In genomic region chr6:25118038-25118437, GRCh38 we compare ENCODE assay signal across 19 cellular contexts.
"Had no signal": no experiment of that assay in that cellular context is flagged by ENCODE, and none has a peak within 500 bp of the region (broad histone marks: within the 10 kb centered on the region; RNA-seq: fewer than 3 reads in every experiment).

No MANE protein-coding gene starts in this region.

- H3K4me3 ChIP-seq: heart left ventricle, pancreas, psoas muscle, right atrium auricular region, SK-N-MC, tibial artery had no signal

- H3K27ac ChIP-seq: epithelial cell of prostate, pancreas, psoas muscle, right atrium auricular region, SK-N-MC, tibial artery, WERI-Rb-1 had no signal

- FAIRE-seq: bronchial epithelial cell, pancreas, TTC549 had no signal

- H3K27ac Mint-ChIP-seq: nephron progenitor cell had no signal

- DNase-seq: activated naive CD4-positive, alpha-beta T cell treated with Interleukin-2 at 50 U/mL for 16 hours; amygdala; cortex of kidney; heart left ventricle; midbrain; nephron progenitor cell; pancreas; psoas muscle; stimulated activated CD4-positive, alpha-beta T cell treated with anti-CD3 and anti-CD28 coated beads, Interleukin-12 subunit alpha, Interleukin-12 subunit beta, amount 100 ng/mL, for 4 hours; stimulated activated CD4-positive, alpha-beta T cell treated with anti-CD3 and anti-CD28 coated beads, Interleukin-4, amount 100 ng/mL, for 4 hours; stimulated activated naive CD8-positive, alpha-beta T cell treated with anti-CD3 and anti-CD28 coated beads, Interleukin-15, amount 100 ng/mL, for 72 hours; SW 1271; tibial artery; WERI-Rb-1 had no signal

- ATAC-seq: heart left ventricle; pancreas; psoas muscle; stimulated activated naive CD8-positive, alpha-beta T cell treated with anti-CD3 and anti-CD28 coated beads, Interleukin-15, amount 100 ng/mL, for 72 hours had no signal

- H3K4me1 ChIP-seq: psoas muscle had no signal

- H3K27me3 Mint-ChIP-seq: stimulated activated naive CD8-positive, alpha-beta T cell treated with anti-CD3 and anti-CD28 coated beads, Interleukin-15, amount 100 ng/mL, for 72 hours had no signal

- H3K9me3 Mint-ChIP-seq: nephron progenitor cell had no signal

- H3K36me3 ChIP-seq: pancreas, WERI-Rb-1 had no signal

- H3K4me3 Mint-ChIP-seq: nephron progenitor cell; stimulated activated naive CD8-positive, alpha-beta T cell treated with anti-CD3 and anti-CD28 coated beads, Interleukin-15, amount 100 ng/mL, for 72 hours had no signal

- H3K27me3 ChIP-seq: heart left ventricle, pancreas, right atrium auricular region, tibial artery had no signal

- H3K9me3 ChIP-seq: heart left ventricle, pancreas, psoas muscle, right atrium auricular region, tibial artery had no signal
